Comparison of ENCODE assay signal across 1 cellular context in the genomic region with DNA sequence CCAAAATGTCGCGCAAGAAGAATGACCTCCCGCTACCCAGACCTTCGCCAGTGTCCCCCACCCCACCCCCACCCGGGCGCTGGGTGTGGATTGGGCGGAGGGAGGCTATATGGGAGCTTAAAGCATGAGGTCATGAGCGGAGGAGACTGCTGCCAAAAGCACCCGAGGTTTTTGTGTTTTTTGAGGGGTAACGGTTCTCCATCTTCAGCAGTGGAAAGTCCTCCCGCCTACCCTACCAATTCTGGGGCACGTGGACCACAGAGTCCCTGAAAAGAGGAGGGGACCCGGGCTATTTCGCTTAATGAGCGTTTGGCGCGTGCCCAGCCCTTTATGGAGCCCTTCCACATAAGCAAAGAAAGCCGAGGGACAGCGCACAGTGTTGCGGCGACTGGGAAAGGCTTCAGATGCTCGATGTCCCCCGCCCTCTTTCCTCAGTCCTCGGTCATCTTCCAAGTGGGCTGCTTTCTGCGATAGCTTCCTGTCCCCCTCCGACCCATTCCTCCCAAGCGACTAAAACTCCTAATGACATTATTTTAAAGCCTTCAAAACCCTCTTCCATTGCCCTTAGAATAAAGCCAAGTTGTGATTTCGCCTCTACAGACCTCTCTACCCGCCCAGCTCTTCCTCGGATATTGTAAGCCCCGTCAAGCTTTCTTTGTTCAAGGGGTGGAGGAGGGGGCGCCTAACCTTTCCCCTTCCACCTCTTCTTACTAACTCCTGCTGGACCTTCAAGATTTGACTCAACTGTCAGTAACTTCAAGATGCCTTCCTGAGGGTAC.
TF ChIP-seq lines count a peak whose summit lies in the region.

No MANE protein-coding gene starts in this region.

TF ChIP-seq in GM12878, 131 proteins besides CTCF, POLR2A, EP300 and RAD21 (continued from another document):
- TF ChIP-seq, protein P1, sequence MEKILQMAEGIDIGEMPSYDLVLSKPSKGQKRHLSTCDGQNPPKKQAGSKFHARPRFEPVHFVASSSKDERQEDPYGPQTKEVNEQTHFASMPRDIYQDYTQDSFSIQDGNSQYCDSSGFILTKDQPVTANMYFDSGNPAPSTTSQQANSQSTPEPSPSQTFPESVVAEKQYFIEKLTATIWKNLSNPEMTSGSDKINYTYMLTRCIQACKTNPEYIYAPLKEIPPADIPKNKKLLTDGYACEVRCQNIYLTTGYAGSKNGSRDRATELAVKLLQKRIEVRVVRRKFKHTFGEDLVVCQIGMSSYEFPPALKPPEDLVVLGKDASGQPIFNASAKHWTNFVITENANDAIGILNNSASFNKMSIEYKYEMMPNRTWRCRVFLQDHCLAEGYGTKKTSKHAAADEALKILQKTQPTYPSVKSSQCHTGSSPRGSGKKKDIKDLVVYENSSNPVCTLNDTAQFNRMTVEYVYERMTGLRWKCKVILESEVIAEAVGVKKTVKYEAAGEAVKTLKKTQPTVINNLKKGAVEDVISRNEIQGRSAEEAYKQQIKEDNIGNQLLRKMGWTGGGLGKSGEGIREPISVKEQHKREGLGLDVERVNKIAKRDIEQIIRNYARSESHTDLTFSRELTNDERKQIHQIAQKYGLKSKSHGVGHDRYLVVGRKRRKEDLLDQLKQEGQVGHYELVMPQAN (conservative IDR thresholded peaks at IDR 0.05) = no peak
- TF ChIP-seq SIN3A (IDR thresholded peaks at IDR 0.05; ENCODE audit: low read depth, low read length) (no peak), NFIC (IDR thresholded peaks at IDR 0.05; ENCODE audit: low read depth, low read length) (peak; percentile 2; the same call in 1 of the 2 replicates), CHD2 (IDR thresholded peaks at IDR 0.05; ENCODE audit: borderline replicate concordance, low read depth, low read length) (no peak), MTA3 (IDR thresholded peaks at IDR 0.05; ENCODE audit: borderline replicate concordance, low read length) (no peak; the same call in 1 of the 2 replicates), IKZF2 (IDR thresholded peaks at IDR 0.05) (no peak), FOXM1 (IDR thresholded peaks at IDR 0.05; ENCODE audit: low read depth, low read length) (no peak), RAD51 (IDR thresholded peaks at IDR 0.05) (0 out of 2 replicates have a peak, but pooled peaks have one; percentile 18), SIX5 (IDR thresholded peaks at IDR 0.05; ENCODE audit: low read depth, low read length, severe bottlenecking) (no peak), RFX5 (IDR thresholded peaks at IDR 0.05; ENCODE audit: low read depth, low read length) (no peak), BHLHE40 (IDR thresholded peaks at IDR 0.05; ENCODE audit: borderline replicate concordance in 1 of 2, low read depth in 2 of 2, low read length in 1 of 2) (peak in 1 of 2 experiments; percentile 24; a peak in 1 of 4 replicates), CREM (IDR thresholded peaks at IDR 0.05; ENCODE audit: low read depth) (no peak)
- TF ChIP-seq, protein P2, sequence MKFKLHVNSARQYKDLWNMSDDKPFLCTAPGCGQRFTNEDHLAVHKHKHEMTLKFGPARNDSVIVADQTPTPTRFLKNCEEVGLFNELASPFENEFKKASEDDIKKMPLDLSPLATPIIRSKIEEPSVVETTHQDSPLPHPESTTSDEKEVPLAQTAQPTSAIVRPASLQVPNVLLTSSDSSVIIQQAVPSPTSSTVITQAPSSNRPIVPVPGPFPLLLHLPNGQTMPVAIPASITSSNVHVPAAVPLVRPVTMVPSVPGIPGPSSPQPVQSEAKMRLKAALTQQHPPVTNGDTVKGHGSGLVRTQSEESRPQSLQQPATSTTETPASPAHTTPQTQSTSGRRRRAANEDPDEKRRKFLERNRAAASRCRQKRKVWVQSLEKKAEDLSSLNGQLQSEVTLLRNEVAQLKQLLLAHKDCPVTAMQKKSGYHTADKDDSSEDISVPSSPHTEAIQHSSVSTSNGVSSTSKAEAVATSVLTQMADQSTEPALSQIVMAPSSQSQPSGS (IDR thresholded peaks at IDR 0.05; ENCODE audit: low read length) = no peak
- TF ChIP-seq, protein P3, sequence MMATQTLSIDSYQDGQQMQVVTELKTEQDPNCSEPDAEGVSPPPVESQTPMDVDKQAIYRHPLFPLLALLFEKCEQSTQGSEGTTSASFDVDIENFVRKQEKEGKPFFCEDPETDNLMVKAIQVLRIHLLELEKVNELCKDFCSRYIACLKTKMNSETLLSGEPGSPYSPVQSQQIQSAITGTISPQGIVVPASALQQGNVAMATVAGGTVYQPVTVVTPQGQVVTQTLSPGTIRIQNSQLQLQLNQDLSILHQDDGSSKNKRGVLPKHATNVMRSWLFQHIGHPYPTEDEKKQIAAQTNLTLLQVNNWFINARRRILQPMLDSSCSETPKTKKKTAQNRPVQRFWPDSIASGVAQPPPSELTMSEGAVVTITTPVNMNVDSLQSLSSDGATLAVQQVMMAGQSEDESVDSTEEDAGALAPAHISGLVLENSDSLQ (IDR thresholded peaks at IDR 0.05) = no peak
